1 cellular context compared by ENCODE assay signal in genomic region chrX:43682726-43683125, GRCh38.
TF ChIP-seq lines count a peak whose summit lies in the region.

No MANE protein-coding gene starts in this region.

TF ChIP-seq in A549, 52 proteins besides CTCF, POLR2A, EP300 and RAD21 (continued from another document):
- no peak for TF ChIP-seq PBX3 (IDR thresholded peaks at IDR 0.05)
- TF ChIP-seq ESRRA (IDR thresholded peaks at IDR 0.05; ENCODE audit: borderline replicate concordance, low read length) = no peak
- TF ChIP-seq HEYL (CRISPR knock-in tag; IDR thresholded peaks at IDR 0.05) = no peak
- TF ChIP-seq E2F6 (IDR thresholded peaks at IDR 0.05; ENCODE audit: borderline replicate concordance, low read depth) = no peak
- TF ChIP-seq ZNF302 (CRISPR knock-in tag; IDR thresholded peaks at IDR 0.05) = no peak
- no peak for TF ChIP-seq FOSL2 (IDR thresholded peaks at IDR 0.05)
- no peak for TF ChIP-seq FOSL2 (CRISPR knock-in tag; IDR thresholded peaks at IDR 0.05)
- no peak for TF ChIP-seq EHF (CRISPR knock-in tag; IDR thresholded peaks at IDR 0.05)
- no peak for TF ChIP-seq TP53 (CRISPR knock-in tag; IDR thresholded peaks at IDR 0.05)
- TF ChIP-seq JUNB (IDR thresholded peaks at IDR 0.05) = no peak
- no peak for TF ChIP-seq POLR2AphosphoS2 (conservative IDR thresholded peaks at IDR 0.05; ENCODE audit: low read length)
- no peak for TF ChIP-seq USF2 (IDR thresholded peaks at IDR 0.05)
- TF ChIP-seq EHMT2 (IDR thresholded peaks at IDR 0.05; ENCODE audit: low read depth) = no peak
- no peak for TF ChIP-seq MAFK (IDR thresholded peaks at IDR 0.05; ENCODE audit: partially characterized antibody)
